Comparison of ENCODE assay signal across 13 cellular contexts in the genomic region with DNA sequence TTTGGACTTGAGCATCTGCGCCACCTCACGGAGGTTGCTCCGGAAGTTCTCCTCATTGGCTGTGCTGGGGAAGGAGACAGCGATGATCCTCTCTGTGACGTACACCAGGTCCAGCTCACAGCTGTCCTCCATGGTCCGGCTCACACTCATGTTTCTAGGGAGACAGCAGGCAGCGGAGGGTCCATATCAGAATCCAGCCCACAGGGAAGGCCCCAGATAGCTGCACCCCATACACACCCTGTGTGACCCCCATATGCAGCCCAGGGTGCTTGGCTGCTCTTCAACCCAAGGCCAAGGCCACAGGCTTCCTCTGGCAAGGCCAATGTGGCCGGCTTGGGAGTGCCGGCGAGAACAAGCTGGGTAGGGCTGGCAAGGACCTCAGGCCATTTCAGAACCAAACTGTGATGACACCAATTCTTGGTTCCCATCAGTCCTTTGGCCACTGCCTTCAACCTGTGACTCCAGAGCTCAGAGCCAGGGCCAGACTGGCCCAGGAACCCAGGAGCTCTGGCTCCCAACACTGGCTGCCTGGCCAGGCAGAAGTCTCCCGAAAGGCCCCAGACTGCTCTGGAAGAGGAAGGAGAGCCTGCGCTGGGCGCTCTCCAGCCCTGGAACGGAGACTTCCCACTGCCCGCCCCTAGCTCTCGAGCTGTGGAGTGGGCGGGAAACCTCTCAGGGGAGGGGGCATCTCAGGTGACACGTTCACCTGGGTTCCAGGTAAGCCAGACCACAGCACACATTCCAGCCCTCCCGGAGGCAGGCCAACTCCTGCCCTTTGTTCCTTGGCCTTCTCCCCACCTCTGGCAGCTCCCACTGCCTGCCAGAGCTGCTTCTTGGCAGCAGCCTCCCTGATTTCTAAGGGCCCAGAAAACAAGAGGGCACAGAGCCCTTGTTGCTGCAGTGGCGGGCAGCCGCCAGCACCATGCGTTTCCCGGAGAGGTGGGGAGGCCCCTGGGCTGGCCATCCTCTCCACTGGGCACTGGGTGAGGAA.
A peak's percentile ranks its signal among the peaks of the same experiment; 100 is the strongest.
DNase-seq lines count a peak whose midpoint lies in the region; ATAC-seq and TF ChIP-seq lines count a peak whose summit lies in the region.
"Had no signal": no experiment of that assay in that cellular context is flagged by ENCODE, and none has a peak within 500 bp of the region (broad histone marks: within the 10 kb centered on the region; RNA-seq: fewer than 3 reads in every experiment).

No MANE protein-coding gene starts in this region.

- no peaks in the 10 kb centered on the region for H3K9me3 Mint-ChIP-seq in activated T-cell treated with anti-CD3 and anti-CD28 coated beads, Interleukin-2, amount 50 U/mL, for 72 hours
- H3K9me3 Mint-ChIP-seq: activated naive CD8-positive, alpha-beta T cell treated with anti-CD3 and anti-CD28 coated beads, Interleukin-2, amount 10 ng/mL, durations not matched to agents 7 days and 5 days had no signal

- intact Hi-C loops in IMR-90 (cut with micrococcal nuclease), result loop anchor here (2.0 kb wide), 2 partner anchors 69 to 91 kb away; no protein-coding TSS in a partner anchor
- intact Hi-C loops in left lung (cut with DNase I), result no loop called here
- intact Hi-C loops in spleen (cut with DNase I; ENCODE audit: low total_unique reads), result no loop called here

- H3K79me1 ChIP-seq in IMR-90 (ENCODE audit: low read depth in 1 of 2, low read length in 2 of 2), result peaks cover 38 to 79% of the 10 kb centered on the region in 2 experiments

- H3K27me3 ChIP-seq in IMR-90 (ENCODE audit: control insufficient read depth, insufficient read depth, low read length) (no peaks in the 10 kb centered on the region), left lung (no peaks in the 10 kb centered on the region), spleen (replicated peaks in 1 of 7) (no peaks in the 10 kb centered on the region)

- TF ChIP-seq CTCF in IMR-90 (conservative IDR thresholded peaks at IDR 0.05; ENCODE audit: low read depth, low read length), result no peak
- TF ChIP-seq CTCF in coronary artery (IDR thresholded peaks at IDR 0.05), result no peak
- TF ChIP-seq CTCF in left lung (IDR thresholded peaks at IDR 0.05), result no peak
- TF ChIP-seq CTCF in spleen (IDR thresholded peaks at IDR 0.05 in 8 of 11, conservative IDR thresholded peaks at IDR 0.05 in 3 of 11), result no peak

- DNase-seq in IMR-90 (no peak), coronary artery (ENCODE audit: low spot score) (no peak), left lung (peak; percentile 84 to 88), spleen (no peak), NCI-H526 (lab: John Stamatoyannopoulos, UW) (no peak), DMS53 treated with DMSO at 0.1 percent for 48 hours (lab: John Stamatoyannopoulos, UW; ENCODE audit: unreplicated experiment) (no peak), HPDE6-E6E7 (ENCODE audit: extremely low spot score) (no peak)
- no peak for DNase-seq in activated T-cell treated with anti-CD3 and anti-CD28 coated beads, Interleukin-2, amount 50 U/mL, for 72 hours
- DNase-seq: activated CD8-positive, alpha-beta T cell treated with anti-CD3 and anti-CD28 coated beads, Interleukin-2, amount 10 ng/mL, durations not matched to agents 7 days and 5 days; activated naive CD8-positive, alpha-beta T cell treated with anti-CD3 and anti-CD28 coated beads, Interleukin-2, amount 10 ng/mL, durations not matched to agents 7 days and 5 days; HCEC 1CT; T-helper 17 cell had no signal

- H3K9me3 ChIP-seq in IMR-90 (ENCODE audit: control insufficient read depth, insufficient read depth, low read length) (no peaks in the 10 kb centered on the region), left lung (no peaks in the 10 kb centered on the region), spleen (no peaks in the 10 kb centered on the region)

- no peak for TF ChIP-seq RAD21 in IMR-90 (IDR thresholded peaks at IDR 0.05; ENCODE audit: low read length)

- dilution Hi-C loops in IMR-90 (cut with HindIII; ENCODE audit: low sequenced_read_pairs, unreplicated experiment), result no loop called here

- CTCF ChIA-PET in IMR-90 (lab: Yijun Ruan, JAX), result interaction anchor here (1.0 to 1.3 kb wide), 2 partner anchors 22 to 96 kb away, joined by 3 to 4 read pairs; no protein-coding TSS in a partner anchor

- H4K5ac ChIP-seq in IMR-90 (ENCODE audit: low read depth, low read length), result no peak overlapping the region

- H3K36me3 Mint-ChIP-seq in activated T-cell treated with anti-CD3 and anti-CD28 coated beads, Interleukin-2, amount 50 U/mL, for 72 hours (ENCODE audit: insufficient read depth in 2 of 2), result no peaks in the 10 kb centered on the region
- H3K36me3 Mint-ChIP-seq: activated naive CD8-positive, alpha-beta T cell treated with anti-CD3 and anti-CD28 coated beads, Interleukin-2, amount 10 ng/mL, durations not matched to agents 7 days and 5 days had no signal

- peaks cover 11% of the 10 kb centered on the region for H4K20me1 ChIP-seq in IMR-90 (ENCODE audit: insufficient read depth, low read length)

- peak overlapping the region; percentile 9 for H2AFZ ChIP-seq in IMR-90 (replicated peaks; ENCODE audit: low read length, poor library complexity)

- H3K9me1 ChIP-seq in IMR-90 (ENCODE audit: insufficient read depth, low read length), result peaks cover 27% of the 10 kb centered on the region

- no peak overlapping the region for H3K27ac ChIP-seq in IMR-90 (ENCODE audit: insufficient read depth, low read length)
- H3K27ac ChIP-seq in coronary artery, result peak overlapping the region; percentile 93 to 99
- peak overlapping the region; percentile 81 to 92 for H3K27ac ChIP-seq in left lung
- H3K27ac ChIP-seq in spleen, result peak overlapping the region in 7 of 8 donors; percentile 27 to 85 (median 60)

- H3K18ac ChIP-seq in IMR-90 (ENCODE audit: low read depth, low read length), result no peak overlapping the region

- H2BK20ac ChIP-seq in IMR-90 (ENCODE audit: low read depth, low read length), result no peak overlapping the region

- H3K4me3 Mint-ChIP-seq in activated T-cell treated with anti-CD3 and anti-CD28 coated beads, Interleukin-2, amount 50 U/mL, for 72 hours, result no peak overlapping the region
- H3K4me3 Mint-ChIP-seq: activated CD8-positive, alpha-beta T cell treated with anti-CD3 and anti-CD28 coated beads, Interleukin-2, amount 10 ng/mL, durations not matched to agents 7 days and 5 days; activated naive CD8-positive, alpha-beta T cell treated with anti-CD3 and anti-CD28 coated beads, Interleukin-2, amount 10 ng/mL, durations not matched to agents 7 days and 5 days; T-helper 17 cell had no signal

- H4K91ac ChIP-seq in IMR-90 (ENCODE audit: insufficient read depth, low read depth, low read length), result no peak overlapping the region

- H3K9ac ChIP-seq in IMR-90 (ENCODE audit: low read depth, low read length), result no peak overlapping the region

- ATAC-seq in IMR-90 (ENCODE audit: low read depth) (no peak), left lung (peak; percentile 51)
- ATAC-seq in activated T-cell treated with anti-CD3 and anti-CD28 coated beads, Interleukin-2, amount 50 U/mL, for 72 hours (replicated peaks in 1 of 2), result no peak
- ATAC-seq: activated CD8-positive, alpha-beta T cell treated with anti-CD3 and anti-CD28 coated beads, Interleukin-2, amount 10 ng/mL, durations not matched to agents 7 days and 5 days; left colon; T-helper 17 cell had no signal

- H2BK5ac ChIP-seq in IMR-90 (ENCODE audit: low read depth, low read length, poor library complexity, severe bottlenecking), result no peak overlapping the region

- peak overlapping the region; percentile 90; the same call in 1 of the 2 replicates for H2AK5ac ChIP-seq in IMR-90 (ENCODE audit: low read depth, low read length)

- no peak overlapping the region for H3K56ac ChIP-seq in IMR-90 (ENCODE audit: extremely low read depth, insufficient read depth, low read length)

- no peak overlapping the region for H4K8ac ChIP-seq in IMR-90 (ENCODE audit: low read depth in 2 of 2, low read length in 2 of 2)

- in situ Hi-C loops in IMR-90 (cut with MboI; ENCODE audit: low sequenced_read_pairs), result no loop called here

- H2AK9ac ChIP-seq in IMR-90 (replicated peaks; ENCODE audit: low read depth, low read length, poor library complexity), result peak overlapping the region; percentile 33

- WGBS in IMR-90 (ENCODE audit: extremely low coverage in 2 of 2, insufficient read length in 1 of 2), 2 experiments, result 95% methylated on average over 3 of the region's 23 CpGs; no CpG with 5 or more reads in 1 of the 2 experiments
- WGBS in spleen, 5 donors, result 68 to 86% (median 75%) methylated on average over 15 to 23 of the region's 23 CpGs

- H3K4me3 ChIP-seq in IMR-90 (ENCODE audit: insufficient read depth, low read depth, low read length) (no peak overlapping the region), coronary artery (peak overlapping the region; percentile 64), left lung (no peak overlapping the region), spleen (no peak overlapping the region)

- H3K27me3 Mint-ChIP-seq in activated T-cell treated with anti-CD3 and anti-CD28 coated beads, Interleukin-2, amount 50 U/mL, for 72 hours (ENCODE audit: low read depth), result no peaks in the 10 kb centered on the region

- H3K36me3 ChIP-seq in IMR-90 (ENCODE audit: control insufficient read depth, insufficient read depth, low read length) (peaks cover 44% of the 10 kb centered on the region), left lung (peaks cover 0 to 51% of the 10 kb centered on the region in 2 donors), spleen (peaks cover 0 to 89% (median 21%) of the 10 kb centered on the region in 6 donors)

- no peak overlapping the region for H2BK15ac ChIP-seq in IMR-90 (ENCODE audit: low read depth, low read length)

- POLR2A ChIA-PET in IMR-90 (lab: Charles Lee; ENCODE audit: unreplicated experiment), result interaction anchor here (0.7 kb wide), 1 partner anchor 1092 kb away, joined by 5 read pairs; no protein-coding TSS in a partner anchor

- no peak overlapping the region for H3K27ac Mint-ChIP-seq in activated T-cell treated with anti-CD3 and anti-CD28 coated beads, Interleukin-2, amount 50 U/mL, for 72 hours
- H3K27ac Mint-ChIP-seq: activated CD8-positive, alpha-beta T cell treated with anti-CD3 and anti-CD28 coated beads, Interleukin-2, amount 10 ng/mL, durations not matched to agents 7 days and 5 days; activated naive CD8-positive, alpha-beta T cell treated with anti-CD3 and anti-CD28 coated beads, Interleukin-2, amount 10 ng/mL, durations not matched to agents 7 days and 5 days; T-helper 17 cell had no signal

- no peak overlapping the region for H2BK120ac ChIP-seq in IMR-90 (ENCODE audit: low read depth, low read length)

- H3K4ac ChIP-seq in IMR-90 (ENCODE audit: low read depth, low read length), result no peak overlapping the region

- no peak overlapping the region for H3K23ac ChIP-seq in IMR-90 (ENCODE audit: low read depth, low read length)

- no peak overlapping the region for H3K14ac ChIP-seq in IMR-90 (replicated peaks; ENCODE audit: low read depth, low read length)

- H3K4me1 Mint-ChIP-seq in activated T-cell treated with anti-CD3 and anti-CD28 coated beads, Interleukin-2, amount 50 U/mL, for 72 hours (ENCODE audit: low read depth), result no peaks in the 10 kb centered on the region
- H3K4me1 Mint-ChIP-seq: T-helper 17 cell had no signal

- H3K4me1 ChIP-seq in IMR-90 (ENCODE audit: control insufficient read depth, insufficient read depth, low read length) (peaks cover 29% of the 10 kb centered on the region), left lung (peaks cover 46 to 57% of the 10 kb centered on the region in 2 donors), spleen (peaks cover 19 to 95% (median 55%) of the 10 kb centered on the region in 6 donors)

- TF ChIP-seq POLR2A in IMR-90 (IDR thresholded peaks at IDR 0.05; ENCODE audit: low read depth, low read length), result no peak
- TF ChIP-seq POLR2A in spleen (IDR thresholded peaks at IDR 0.05), result no peak

- H3K4me2 ChIP-seq in IMR-90 (ENCODE audit: low read depth, low read length), result no peak overlapping the region

- no TSS peak for BruUV-seq in IMR-90 (replicated peaks; lab: Mats Ljungman, UMichigan)

Comparison
In these comparisons a context has a peak if more than half of its experiments do, and no peak if none do; other contexts are left out.
1. DNase-seq: peak in left lung (2 of 2); none in IMR-90 (single experiment), coronary artery (single experiment), spleen (single experiment), activated T-cell treated with anti-CD3 and anti-CD28 coated beads, Interleukin-2, amount 50 U/mL, for 72 hours (0 of 2), NCI-H526 (0 of 2), DMS53 treated with DMSO at 0.1 percent for 48 hours (single experiment) and HPDE6-E6E7 (single experiment).